1 cellular context compared by ENCODE assay signal in the genomic region with DNA sequence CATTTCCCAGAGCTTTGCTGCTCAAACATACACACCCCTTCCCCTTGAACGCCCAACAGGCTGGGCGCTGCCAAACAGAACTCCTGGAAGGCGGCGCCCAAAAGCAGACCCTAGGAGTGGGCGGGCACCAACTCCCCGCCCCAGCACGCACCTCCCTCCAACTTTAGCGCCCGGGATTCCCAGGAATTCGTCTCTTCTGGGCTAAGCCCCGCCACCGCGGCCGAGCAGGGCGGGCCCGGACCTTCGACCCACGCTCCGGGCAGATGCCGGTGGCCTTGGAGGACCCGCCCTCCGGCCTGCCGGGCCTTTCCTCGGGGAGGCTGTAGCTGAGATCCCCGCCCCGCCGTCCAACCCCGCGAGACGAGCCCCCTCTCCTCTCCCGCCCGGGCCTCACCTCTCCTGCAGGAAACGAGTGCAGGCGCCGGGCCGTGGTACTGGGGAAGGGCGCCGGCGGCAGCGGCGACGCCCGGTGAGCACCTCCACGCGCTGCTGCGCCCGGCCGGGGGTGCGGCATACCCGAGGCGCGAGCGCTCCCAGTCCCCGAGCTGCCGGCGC.
A peak's percentile ranks its signal among the peaks of the same experiment; 100 is the strongest.
TF ChIP-seq lines count a peak whose summit lies in the region.

No MANE protein-coding gene starts in this region.

TF ChIP-seq in HepG2, 621 proteins besides CTCF, POLR2A, EP300 and RAD21 (continued from another document and continues in another):
- TF ChIP-seq AHDC1 (CRISPR knock-in tag; IDR thresholded peaks at IDR 0.05; ENCODE audit: borderline replicate concordance) (0 out of 2 replicates have a peak, but pooled peaks have one; percentile 10), SIN3A (IDR thresholded peaks at IDR 0.05; ENCODE audit: borderline replicate concordance, low read depth, low read length) (peak; percentile 68; the same call in 1 of the 2 replicates), CHD2 (IDR thresholded peaks at IDR 0.05; ENCODE audit: low read depth, low read length) (peak; percentile 81), ZFY (CRISPR knock-in tag; IDR thresholded peaks at IDR 0.05) (no peak), ZFP36 (IDR thresholded peaks at IDR 0.05; ENCODE audit: borderline replicate concordance, low read depth, low read length, partially characterized antibody) (no peak), ZMYM3 (CRISPR knock-in tag; IDR thresholded peaks at IDR 0.05) (no peak), RXRA (CRISPR knock-in tag; IDR thresholded peaks at IDR 0.05) (peak; percentile 67; the same call in 1 of the 2 replicates), MBD4 (IDR thresholded peaks at IDR 0.05; ENCODE audit: borderline replicate concordance, low read length) (no peak), RXRB (CRISPR knock-in tag; IDR thresholded peaks at IDR 0.05; ENCODE audit: borderline replicate concordance) (no peak), KDM1A (CRISPR knock-in tag; IDR thresholded peaks at IDR 0.05) (no peak), GTF3A (CRISPR knock-in tag; conservative IDR thresholded peaks at IDR 0.05) (no peak), ZKSCAN5 (CRISPR knock-in tag; IDR thresholded peaks at IDR 0.05) (no peak), SRSF4 (IDR thresholded peaks at IDR 0.05; ENCODE audit: low read depth, low read length, poor library complexity, severe bottlenecking) (no peak), ZNF567 (CRISPR knock-in tag; IDR thresholded peaks at IDR 0.05; ENCODE audit: borderline replicate concordance) (peak; percentile 80; the same call in 1 of the 2 replicates), CBX2 (IDR thresholded peaks at IDR 0.05; ENCODE audit: low read depth, low read length) (no peak), CBX2 (CRISPR knock-in tag; IDR thresholded peaks at IDR 0.05; ENCODE audit: low read depth) (no peak), ZNF777 (CRISPR knock-in tag; IDR thresholded peaks at IDR 0.05) (no peak; the same call in 1 of the 2 replicates), REPIN1 (CRISPR knock-in tag; IDR thresholded peaks at IDR 0.05; ENCODE audit: borderline replicate concordance, low read depth) (no peak), NCOR1 (IDR thresholded peaks at IDR 0.05; ENCODE audit: borderline replicate concordance, low read length) (peak; percentile 64; the same call in 1 of the 2 replicates), RFXAP (CRISPR knock-in tag; IDR thresholded peaks at IDR 0.05; ENCODE audit: borderline replicate concordance) (no peak), MAFK (conservative IDR thresholded peaks at IDR 0.05 in 1 of 2, IDR thresholded peaks at IDR 0.05 in 1 of 2; ENCODE audit: low read length in 2 of 2) (no peak), CENPBD1 (CRISPR knock-in tag; IDR thresholded peaks at IDR 0.05; ENCODE audit: borderline replicate concordance, low read depth) (0 out of 2 replicates have a peak, but pooled peaks have one; percentile 57), GATAD2A (CRISPR knock-in tag; IDR thresholded peaks at IDR 0.05) (peak; percentile 26; the same call in 1 of the 2 replicates), PAX8 (CRISPR knock-in tag; IDR thresholded peaks at IDR 0.05; ENCODE audit: borderline replicate concordance) (no peak), KAT7 (CRISPR knock-in tag; IDR thresholded peaks at IDR 0.05; ENCODE audit: borderline replicate concordance) (peak; percentile 31; the same call in 1 of the 2 replicates), HIVEP1 (CRISPR knock-in tag; IDR thresholded peaks at IDR 0.05) (peak; percentile 85), ZNF781 (CRISPR knock-in tag; IDR thresholded peaks at IDR 0.05; ENCODE audit: borderline replicate concordance, not compliant biosample characterization) (no peak), ZBTB34 (CRISPR knock-in tag; IDR thresholded peaks at IDR 0.05) (no peak), ZSCAN22 (CRISPR knock-in tag; IDR thresholded peaks at IDR 0.05) (0 out of 2 replicates have a peak, but pooled peaks have one; percentile 44), HES4 (CRISPR knock-in tag; IDR thresholded peaks at IDR 0.05; ENCODE audit: borderline replicate concordance) (no peak), ZMYM2 (CRISPR knock-in tag; IDR thresholded peaks at IDR 0.05) (no peak), ZSCAN30 (CRISPR knock-in tag; IDR thresholded peaks at IDR 0.05) (peak; percentile 33; the same call in 1 of the 2 replicates), FOSL1 (CRISPR knock-in tag; IDR thresholded peaks at IDR 0.05; ENCODE audit: borderline replicate concordance) (no peak), TBX3 (IDR thresholded peaks at IDR 0.05; ENCODE audit: borderline replicate concordance) (no peak), ZFX (CRISPR knock-in tag; IDR thresholded peaks at IDR 0.05; ENCODE audit: low read depth) (no peak), ATF1 (CRISPR knock-in tag; IDR thresholded peaks at IDR 0.05) (no peak), ATF6 (CRISPR knock-in tag; conservative IDR thresholded peaks at IDR 0.05) (no peak), ZNF552 (CRISPR knock-in tag; IDR thresholded peaks at IDR 0.05; ENCODE audit: borderline replicate concordance) (peak; percentile 35; the same call in 1 of the 2 replicates)
- TF ChIP-seq, protein P1, sequence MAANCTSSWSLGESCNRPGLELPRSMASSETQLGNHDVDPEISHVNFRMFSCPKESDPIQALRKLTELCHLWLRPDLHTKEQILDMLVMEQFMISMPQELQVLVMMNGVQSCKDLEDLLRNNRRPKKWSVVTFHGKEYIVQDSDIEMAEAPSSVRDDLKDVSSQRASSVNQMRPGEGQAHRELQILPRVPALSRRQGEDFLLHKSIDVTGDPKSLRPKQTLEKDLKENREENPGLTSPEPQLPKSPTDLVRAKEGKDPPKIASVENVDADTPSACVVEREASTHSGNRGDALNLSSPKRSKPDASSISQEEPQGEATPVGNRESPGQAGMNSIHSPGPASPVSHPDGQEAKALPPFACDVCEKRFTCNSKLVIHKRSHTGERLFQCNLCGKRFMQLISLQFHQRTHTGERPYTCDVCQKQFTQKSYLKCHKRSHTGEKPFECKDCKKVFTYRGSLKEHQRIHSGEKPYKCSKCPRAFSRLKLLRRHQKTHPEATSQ (CRISPR knock-in tag; IDR thresholded peaks at IDR 0.05; ENCODE audit: borderline replicate concordance) = no peak
- TF ChIP-seq, protein P2, sequence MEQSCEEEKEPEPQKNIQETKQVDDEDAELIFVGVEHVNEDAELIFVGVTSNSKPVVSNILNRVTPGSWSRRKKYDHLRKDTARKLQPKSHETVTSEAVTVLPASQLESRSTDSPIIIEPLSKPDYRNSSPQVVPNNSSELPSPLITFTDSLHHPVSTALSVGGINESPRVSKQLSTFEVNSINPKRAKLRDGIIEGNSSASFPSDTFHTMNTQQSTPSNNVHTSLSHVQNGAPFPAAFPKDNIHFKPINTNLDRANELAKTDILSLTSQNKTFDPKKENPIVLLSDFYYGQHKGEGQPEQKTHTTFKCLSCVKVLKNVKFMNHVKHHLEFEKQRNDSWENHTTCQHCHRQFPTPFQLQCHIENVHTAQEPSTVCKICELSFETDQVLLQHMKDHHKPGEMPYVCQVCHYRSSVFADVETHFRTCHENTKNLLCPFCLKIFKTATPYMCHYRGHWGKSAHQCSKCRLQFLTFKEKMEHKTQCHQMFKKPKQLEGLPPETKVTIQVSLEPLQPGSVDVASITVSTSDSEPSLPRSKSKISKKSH (CRISPR knock-in tag; IDR thresholded peaks at IDR 0.05; ENCODE audit: borderline replicate concordance) = peak; percentile 73; the same call in 1 of the 2 replicates
- TF ChIP-seq, protein P3, sequence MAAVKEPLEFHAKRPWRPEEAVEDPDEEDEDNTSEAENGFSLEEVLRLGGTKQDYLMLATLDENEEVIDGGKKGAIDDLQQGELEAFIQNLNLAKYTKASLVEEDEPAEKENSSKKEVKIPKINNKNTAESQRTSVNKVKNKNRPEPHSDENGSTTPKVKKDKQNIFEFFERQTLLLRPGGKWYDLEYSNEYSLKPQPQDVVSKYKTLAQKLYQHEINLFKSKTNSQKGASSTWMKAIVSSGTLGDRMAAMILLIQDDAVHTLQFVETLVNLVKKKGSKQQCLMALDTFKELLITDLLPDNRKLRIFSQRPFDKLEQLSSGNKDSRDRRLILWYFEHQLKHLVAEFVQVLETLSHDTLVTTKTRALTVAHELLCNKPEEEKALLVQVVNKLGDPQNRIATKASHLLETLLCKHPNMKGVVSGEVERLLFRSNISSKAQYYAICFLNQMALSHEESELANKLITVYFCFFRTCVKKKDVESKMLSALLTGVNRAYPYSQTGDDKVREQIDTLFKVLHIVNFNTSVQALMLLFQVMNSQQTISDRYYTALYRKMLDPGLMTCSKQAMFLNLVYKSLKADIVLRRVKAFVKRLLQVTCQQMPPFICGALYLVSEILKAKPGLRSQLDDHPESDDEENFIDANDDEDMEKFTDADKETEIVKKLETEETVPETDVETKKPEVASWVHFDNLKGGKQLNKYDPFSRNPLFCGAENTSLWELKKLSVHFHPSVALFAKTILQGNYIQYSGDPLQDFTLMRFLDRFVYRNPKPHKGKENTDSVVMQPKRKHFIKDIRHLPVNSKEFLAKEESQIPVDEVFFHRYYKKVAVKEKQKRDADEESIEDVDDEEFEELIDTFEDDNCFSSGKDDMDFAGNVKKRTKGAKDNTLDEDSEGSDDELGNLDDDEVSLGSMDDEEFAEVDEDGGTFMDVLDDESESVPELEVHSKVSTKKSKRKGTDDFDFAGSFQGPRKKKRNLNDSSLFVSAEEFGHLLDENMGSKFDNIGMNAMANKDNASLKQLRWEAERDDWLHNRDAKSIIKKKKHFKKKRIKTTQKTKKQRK (IDR thresholded peaks at IDR 0.05; ENCODE audit: low read length) = no peak
- TF ChIP-seq, protein P4, sequence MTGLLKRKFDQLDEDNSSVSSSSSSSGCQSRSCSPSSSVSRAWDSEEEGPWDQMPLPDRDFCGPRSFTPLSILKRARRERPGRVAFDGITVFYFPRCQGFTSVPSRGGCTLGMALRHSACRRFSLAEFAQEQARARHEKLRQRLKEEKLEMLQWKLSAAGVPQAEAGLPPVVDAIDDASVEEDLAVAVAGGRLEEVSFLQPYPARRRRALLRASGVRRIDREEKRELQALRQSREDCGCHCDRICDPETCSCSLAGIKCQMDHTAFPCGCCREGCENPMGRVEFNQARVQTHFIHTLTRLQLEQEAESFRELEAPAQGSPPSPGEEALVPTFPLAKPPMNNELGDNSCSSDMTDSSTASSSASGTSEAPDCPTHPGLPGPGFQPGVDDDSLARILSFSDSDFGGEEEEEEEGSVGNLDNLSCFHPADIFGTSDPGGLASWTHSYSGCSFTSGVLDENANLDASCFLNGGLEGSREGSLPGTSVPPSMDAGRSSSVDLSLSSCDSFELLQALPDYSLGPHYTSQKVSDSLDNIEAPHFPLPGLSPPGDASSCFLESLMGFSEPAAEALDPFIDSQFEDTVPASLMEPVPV (CRISPR knock-in tag; IDR thresholded peaks at IDR 0.05) = no peak
